ENCODE assay signal across 8 cellular contexts in the genomic region with DNA sequence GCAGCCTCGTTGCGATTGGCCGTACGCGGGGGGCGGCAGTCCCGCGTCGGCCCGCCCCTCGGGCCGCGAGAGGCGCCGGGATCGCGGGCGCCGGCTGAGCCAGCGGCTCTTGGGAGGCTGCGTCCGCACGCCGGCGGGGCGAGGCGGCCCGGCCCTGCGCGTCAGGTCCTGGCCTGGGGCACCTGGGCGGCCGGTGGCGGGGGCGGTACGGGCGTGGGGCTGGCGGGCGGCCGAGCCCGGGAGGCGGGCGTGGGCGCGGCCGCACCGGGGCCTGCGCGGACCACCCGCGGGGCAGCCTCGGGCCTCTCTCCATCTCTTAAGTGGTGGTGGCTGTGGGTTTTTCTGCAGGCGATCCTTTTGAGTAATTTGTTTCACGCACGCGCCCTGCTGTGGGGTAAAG. TPM values are rescaled to one million over a fixed set of nuclear protein-coding genes. Genes with fewer than 3 reads are reported as not detected.
DNase-seq lines count a peak whose midpoint lies in the region; ATAC-seq and TF ChIP-seq lines count a peak whose summit lies in the region.
"Not testable (repeated sequence)": the region's sequence is repeated elsewhere in the genome, so short reads cannot be mapped to it uniquely, and the experiment has no call there.

No MANE protein-coding gene starts in this region.

- not testable (repeated sequence) for H3K9me3 ChIP-seq in MM.1S (replicated peaks; ENCODE audit: insufficient read depth, low read length); mammary epithelial cell (replicated peaks; ENCODE audit: insufficient read depth, low read length); heart left ventricle; mucosa of rectum (ENCODE audit: control insufficient read depth in 2 of 2, low read length in 2 of 2)

- peak; percentile 44 for ATAC-seq in GM19463 (IDR thresholded peaks at IDR 0.05; ENCODE audit: unreplicated experiment)
- ATAC-seq in activated CD8-positive, alpha-beta T cell treated with anti-CD3 and anti-CD28 coated beads, Interleukin-2, amount 10 ng/mL, durations not matched to agents 7 days and 5 days; heart left ventricle: not testable (repeated sequence)

- no CpG with 5 or more reads among the region's 55 CpGs for WGBS in mammary epithelial cell (ENCODE audit: low coverage, missing lambda C conversion rate)
- 0 to 1% (median 0%) methylated on average over 23 to 43 of the region's 55 CpGs; no CpG with 5 or more reads in 1 of the 4 donors for WGBS in heart left ventricle, 4 donors

- not testable (repeated sequence) for H3K36me3 ChIP-seq in MM.1S (replicated peaks; ENCODE audit: insufficient read depth, low read length); mammary epithelial cell (ENCODE audit: insufficient read depth, low read length); mucosa of rectum (ENCODE audit: control insufficient read depth in 2 of 2, insufficient read depth in 2 of 2, low read length in 2 of 2)
- peaks cover 0 to 30% (median 6%) of the 10 kb centered on the region in 9 donors for H3K36me3 ChIP-seq in heart left ventricle

- intact Hi-C loops in mammary epithelial cell (cut with micrococcal nuclease); heart left ventricle (cut with DNase I): not testable (repeated sequence)

- in situ Hi-C loops in mammary epithelial cell (cut with MboI; ENCODE audit: low sequenced_read_pairs in 2 of 2), result not testable (repeated sequence)

- H3F3A ChIP-seq in MM.1S (ENCODE audit: insufficient read depth, low read length), result peaks cover 12% of the 10 kb centered on the region

- not testable (repeated sequence) for H3K9ac ChIP-seq in MM.1S (ENCODE audit: low read length); mammary epithelial cell (ENCODE audit: insufficient read depth, low read length)
- peak overlapping the region in 1 of 2 donors; percentile 33 for H3K9ac ChIP-seq in mucosa of rectum (ENCODE audit: low read depth in 1 of 2, low read length in 2 of 2)

- dilution Hi-C loops in mammary epithelial cell (cut with HindIII; ENCODE audit: low sequenced_read_pairs), result not testable (repeated sequence)

- CTCF ChIA-PET in activated CD8-positive, alpha-beta T cell treated with anti-CD3 and anti-CD28 coated beads, Interleukin-2, amount 10 ng/mL, durations not matched to agents 7 days and 5 days (lab: Charles Lee); mammary epithelial cell (lab: Charles Lee; ENCODE audit: low non-redundant PET): not testable (repeated sequence)

- H3K27ac ChIP-seq in C4-2B, result peak overlapping the region; percentile 74
- not testable (repeated sequence) for H3K27ac ChIP-seq in MM.1S (ENCODE audit: low read length); mammary epithelial cell (ENCODE audit: insufficient read depth, low read depth, low read length)
- H3K27ac ChIP-seq in heart left ventricle, result peak overlapping the region in 7 of 12 donors; percentile 38 to 66 (median 57)
- peak overlapping the region in 1 of 2 donors; percentile 47 for H3K27ac ChIP-seq in mucosa of rectum (ENCODE audit: low read depth in 2 of 2, low read length in 2 of 2)

- not testable (repeated sequence) for TF ChIP-seq POLR2A in heart left ventricle (IDR thresholded peaks at IDR 0.05)

- peak; percentile 23 for DNase-seq in MM.1S
- peak; percentile 57 for DNase-seq in activated CD8-positive, alpha-beta T cell treated with anti-CD3 and anti-CD28 coated beads, Interleukin-2, amount 10 ng/mL, durations not matched to agents 7 days and 5 days
- DNase-seq in mammary epithelial cell, result peak; percentile 48
- DNase-seq in heart left ventricle, result peak; percentile 21 to 70 (median 38)
- DNase-seq in stimulated activated CD8-positive, alpha-beta memory T cell treated with anti-CD3 and anti-CD28 coated beads, Interleukin-2, amount 100 ng/mL, for 48 hours (ENCODE audit: low read depth in 2 of 2), result peak; percentile 2 to 34

- TF ChIP-seq CTCF in C4-2B (conservative IDR thresholded peaks at IDR 0.05); MM.1S (IDR thresholded peaks at IDR 0.05; ENCODE audit: low read length); mammary epithelial cell (conservative IDR thresholded peaks at IDR 0.05 in 1 of 2, IDR thresholded peaks at IDR 0.05 in 1 of 2; ENCODE audit: extremely low read depth in 1 of 2, insufficient read depth in 1 of 2, low read depth in 1 of 2, low read length in 2 of 2); heart left ventricle (IDR thresholded peaks at IDR 0.05): not testable (repeated sequence)

- not testable (repeated sequence) for BruUV-seq in mammary epithelial cell (replicated peaks; lab: Mats Ljungman, UMichigan)

- peak overlapping the region; percentile 92 for H3K4me3 Mint-ChIP-seq in activated CD8-positive, alpha-beta T cell treated with anti-CD3 and anti-CD28 coated beads, Interleukin-2, amount 10 ng/mL, durations not matched to agents 7 days and 5 days

- not testable (repeated sequence) for H2AFZ ChIP-seq in MM.1S (ENCODE audit: low read length)
- H2AFZ ChIP-seq in mammary epithelial cell (ENCODE audit: low read depth, low read length), result peak overlapping the region; percentile 79

- H3K4me3 ChIP-seq in MM.1S (ENCODE audit: low read length), result not testable (repeated sequence)
- H3K4me3 ChIP-seq in mammary epithelial cell (replicated peaks in 1 of 3; ENCODE audit: insufficient read depth in 1 of 3, low read depth in 2 of 3, low read length in 3 of 3), result peak overlapping the region in 2 of 3 experiments; percentile 48 to 55
- H3K4me3 ChIP-seq in heart left ventricle, result peak overlapping the region; percentile 10 to 63 (median 54)
- peak overlapping the region; percentile 70 to 75 for H3K4me3 ChIP-seq in mucosa of rectum (ENCODE audit: low read length in 2 of 2)

- H3K9me2 ChIP-seq in MM.1S (replicated peaks; ENCODE audit: insufficient read depth, low read length), result not testable (repeated sequence)

- H3K4me2 ChIP-seq in MM.1S (ENCODE audit: low read depth, low read length); mammary epithelial cell (ENCODE audit: insufficient read depth, low read depth, low read length): not testable (repeated sequence)

- H3K4me1 Mint-ChIP-seq in activated CD8-positive, alpha-beta T cell treated with anti-CD3 and anti-CD28 coated beads, Interleukin-2, amount 10 ng/mL, durations not matched to agents 7 days and 5 days (ENCODE audit: low read depth), result peaks cover 30% of the 10 kb centered on the region

- H3K36me3 Mint-ChIP-seq in activated CD8-positive, alpha-beta T cell treated with anti-CD3 and anti-CD28 coated beads, Interleukin-2, amount 10 ng/mL, durations not matched to agents 7 days and 5 days (ENCODE audit: low read depth), result peaks cover 19% of the 10 kb centered on the region

- H3K27ac Mint-ChIP-seq in activated CD8-positive, alpha-beta T cell treated with anti-CD3 and anti-CD28 coated beads, Interleukin-2, amount 10 ng/mL, durations not matched to agents 7 days and 5 days, result peak overlapping the region; percentile 96

- H3K27me3 ChIP-seq in MM.1S (replicated peaks; ENCODE audit: insufficient read depth, low read length); mammary epithelial cell (ENCODE audit: insufficient read depth, low read length); heart left ventricle; mucosa of rectum (ENCODE audit: control insufficient read depth in 2 of 2, insufficient read depth in 2 of 2, low read length in 2 of 2): not testable (repeated sequence)

- not testable (repeated sequence) for H4K20me1 ChIP-seq in MM.1S (ENCODE audit: insufficient read depth, low read length); mammary epithelial cell (ENCODE audit: insufficient read depth, low read length)

- not testable (repeated sequence) for H3K9me3 Mint-ChIP-seq in activated CD8-positive, alpha-beta T cell treated with anti-CD3 and anti-CD28 coated beads, Interleukin-2, amount 10 ng/mL, durations not matched to agents 7 days and 5 days (ENCODE audit: insufficient read depth)

- H3K27me3 Mint-ChIP-seq in activated CD8-positive, alpha-beta T cell treated with anti-CD3 and anti-CD28 coated beads, Interleukin-2, amount 10 ng/mL, durations not matched to agents 7 days and 5 days (ENCODE audit: low read depth), result not testable (repeated sequence)

- H3K4me1 ChIP-seq in MM.1S (ENCODE audit: low read length); mammary epithelial cell (ENCODE audit: insufficient read depth, low read length); mucosa of rectum (ENCODE audit: control insufficient read depth in 2 of 2, insufficient read depth in 2 of 2, low read length in 2 of 2): not testable (repeated sequence)
- peaks cover 0 to 23% (median 9%) of the 10 kb centered on the region in 12 donors for H3K4me1 ChIP-seq in heart left ventricle

- POLR2A ChIA-PET in activated CD8-positive, alpha-beta T cell treated with anti-CD3 and anti-CD28 coated beads, Interleukin-2, amount 10 ng/mL, durations not matched to agents 7 days and 5 days (lab: Charles Lee), result not testable (repeated sequence)

- H3K79me2 ChIP-seq in MM.1S (ENCODE audit: low read length), result peaks cover 33% of the 10 kb centered on the region
- H3K79me2 ChIP-seq in mammary epithelial cell (ENCODE audit: insufficient read depth, low read length), result peaks cover 41% of the 10 kb centered on the region

RNA-seq across cellular contexts. Expression of a gene that starts 30.3 kb away (rescaled TPM):
- not detected for total RNA-seq in activated CD8-positive, alpha-beta T cell treated with anti-CD3 and anti-CD28 coated beads, Interleukin-2, amount 10 ng/mL, durations not matched to agents 7 days and 5 days
- total RNA-seq in mammary epithelial cell (not detected), heart left ventricle (not detected)
- polyA plus RNA-seq in mammary epithelial cell (not detected), heart left ventricle (not detected)
- not detected for polyA minus RNA-seq in mammary epithelial cell

RNA-seq across cellular contexts. Expression of a gene that starts 50.9 kb away (rescaled TPM):
- total RNA-seq in activated CD8-positive, alpha-beta T cell treated with anti-CD3 and anti-CD28 coated beads, Interleukin-2, amount 10 ng/mL, durations not matched to agents 7 days and 5 days, result 1 to 10 TPM in 1 of 2 experiments, under 1 TPM in 1; 0.92 to 1.0 TPM
- total RNA-seq in mammary epithelial cell, result not detected
- not detected for polyA plus RNA-seq in mammary epithelial cell
- 0.67 TPM for polyA minus RNA-seq in mammary epithelial cell
- total RNA-seq in heart left ventricle, result 1 to 10 TPM in 1 of 9 donors, under 1 TPM in 6, not detected in 2; 0.12 to 1.2 (median 0.39) TPM
- under 1 TPM; 0.01 to 0.30 TPM for polyA plus RNA-seq in heart left ventricle
